In genomic region chr10:124007773-124008145, GRCh38 we compare ENCODE assay signal across 26 cellular contexts.
"Had no signal": no experiment of that assay in that cellular context is flagged by ENCODE, and none has a peak within 500 bp of the region (broad histone marks: within the 10 kb centered on the region; RNA-seq: fewer than 3 reads in every experiment).

No MANE protein-coding gene starts in this region.

- H3K9me3 ChIP-seq: esophagus squamous epithelium, left lung, psoas muscle, testis, upper lobe of left lung had no signal

- H3K27me3 ChIP-seq: esophagus squamous epithelium, heart right ventricle, left lung, testis, upper lobe of left lung had no signal

- DNase-seq: activated CD4-positive, alpha-beta T cell treated with anti-CD3 and anti-CD28 coated beads, Interleukin-2, amount 10 ng/mL, durations not matched to agents 7 days and 5 days; activated CD8-positive, alpha-beta memory T cell treated with anti-CD3 and anti-CD28 coated beads, Interleukin-2, amount 10 ng/mL, durations not matched to agents 7 days and 5 days; activated CD8-positive, alpha-beta T cell treated with anti-CD3 and anti-CD28 coated beads for 36 hours; activated T-cell treated with anti-CD3 and anti-CD28 coated beads for 4 hours; aorta; central memory CD4-positive, alpha-beta T cell; effector memory CD4-positive, alpha-beta T cell; esophagus squamous epithelium; heart right ventricle; natural killer cell; right cardiac atrium; stimulated activated CD4-positive, alpha-beta T cell treated with anti-CD3 and anti-CD28 coated beads, Interleukin-2, amount 100 ng/mL, for 24 hours; stimulated activated naive CD8-positive, alpha-beta T cell treated with anti-CD3 and anti-CD28 coated beads, Interleukin-15, amount 100 ng/mL, for 72 hours; T-cell; testis; WERI-Rb-1 had no signal

- H3K27ac ChIP-seq: heart right ventricle, left lung, psoas muscle, skin epidermis, testis, upper lobe of left lung, WERI-Rb-1 had no signal

- H3K36me3 ChIP-seq: WERI-Rb-1 had no signal

- H3K4me1 Mint-ChIP-seq: activated CD8-positive, alpha-beta memory T cell treated with anti-CD3 and anti-CD28 coated beads, Interleukin-2, amount 10 ng/mL, durations not matched to agents 7 days and 5 days; natural killer cell; stimulated activated effector memory CD8-positive, alpha-beta T cell treated with anti-CD3 and anti-CD28 coated beads, Interleukin-12 subunit alpha, Interleukin-12 subunit beta, amount 100 ng/mL, for 72 hours; stimulated activated naive CD8-positive, alpha-beta T cell treated with anti-CD3 and anti-CD28 coated beads, Interleukin-15, amount 100 ng/mL, for 72 hours; T-cell had no signal

- H3K36me3 Mint-ChIP-seq: activated CD8-positive, alpha-beta memory T cell treated with anti-CD3 and anti-CD28 coated beads, Interleukin-2, amount 10 ng/mL, durations not matched to agents 7 days and 5 days; activated naive CD4-positive, alpha-beta T cell treated with anti-CD3 and anti-CD28 coated beads, Interleukin-2, amount 50 U/mL, for 72 hours; natural killer cell; stimulated activated effector memory CD8-positive, alpha-beta T cell treated with anti-CD3 and anti-CD28 coated beads, Interleukin-12 subunit alpha, Interleukin-12 subunit beta, amount 100 ng/mL, for 72 hours; T-cell had no signal

- H3K4me1 ChIP-seq: left lung, psoas muscle, upper lobe of left lung had no signal

- H3K4me3 Mint-ChIP-seq: activated CD4-positive, alpha-beta T cell treated with anti-CD3 and anti-CD28 coated beads, Interleukin-2, amount 10 ng/mL, durations not matched to agents 7 days and 5 days; activated CD8-positive, alpha-beta memory T cell treated with anti-CD3 and anti-CD28 coated beads, Interleukin-2, amount 10 ng/mL, durations not matched to agents 7 days and 5 days; activated CD8-positive, alpha-beta T cell treated with anti-CD3 and anti-CD28 coated beads for 36 hours; activated T-helper 1 cell treated with anti-CD3 and anti-CD28 coated beads, Interleukin-12 subunit alpha, Interleukin-12 subunit beta, Interleukin-2, Interleukin-4 antibody, amounts not matched to agents 30 ng/mL and 10 ng/mL and 1 ng/mL, durations not matched to agents 14 hours and 24 hours and 36 hours; brain; natural killer cell; stimulated activated effector memory CD8-positive, alpha-beta T cell treated with anti-CD3 and anti-CD28 coated beads, Interleukin-12 subunit alpha, Interleukin-12 subunit beta, amount 100 ng/mL, for 72 hours; stimulated activated naive CD8-positive, alpha-beta T cell treated with anti-CD3 and anti-CD28 coated beads, Interleukin-15, amount 100 ng/mL, for 72 hours; T-cell; T-helper 2 cell treated with Interferon-gamma antibody and Interleukin-4, amounts not matched to agents 5 μg/mL and 100 μg/mL, for 36 hours had no signal

- H3K4me3 ChIP-seq: esophagus squamous epithelium, heart right ventricle, left lung, lung, psoas muscle, skin epidermis, testis, upper lobe of left lung had no signal

- H3K27me3 Mint-ChIP-seq: activated CD4-positive, alpha-beta T cell treated with anti-CD3 and anti-CD28 coated beads, Interleukin-2, amount 10 ng/mL, durations not matched to agents 7 days and 5 days; activated CD8-positive, alpha-beta memory T cell treated with anti-CD3 and anti-CD28 coated beads, Interleukin-2, amount 10 ng/mL, durations not matched to agents 7 days and 5 days; activated CD8-positive, alpha-beta T cell treated with anti-CD3 and anti-CD28 coated beads for 36 hours; T-cell had no signal

- ATAC-seq: activated CD8-positive, alpha-beta memory T cell treated with anti-CD3 and anti-CD28 coated beads, Interleukin-2, amount 10 ng/mL, durations not matched to agents 7 days and 5 days; activated CD8-positive, alpha-beta T cell treated with anti-CD3 and anti-CD28 coated beads for 36 hours; activated naive CD4-positive, alpha-beta T cell treated with anti-CD3 and anti-CD28 coated beads, Interleukin-2, amount 50 U/mL, for 72 hours; heart right ventricle; left lung; natural killer cell; psoas muscle; right cardiac atrium; stimulated activated effector memory CD8-positive, alpha-beta T cell treated with anti-CD3 and anti-CD28 coated beads, Interleukin-12 subunit alpha, Interleukin-12 subunit beta, amount 100 ng/mL, for 72 hours; stimulated activated naive CD8-positive, alpha-beta T cell treated with anti-CD3 and anti-CD28 coated beads, Interleukin-15, amount 100 ng/mL, for 72 hours; T-cell had no signal

- H3K27ac Mint-ChIP-seq: activated CD4-positive, alpha-beta T cell treated with anti-CD3 and anti-CD28 coated beads, Interleukin-2, amount 10 ng/mL, durations not matched to agents 7 days and 5 days; activated CD8-positive, alpha-beta memory T cell treated with anti-CD3 and anti-CD28 coated beads, Interleukin-2, amount 10 ng/mL, durations not matched to agents 7 days and 5 days; activated CD8-positive, alpha-beta T cell treated with anti-CD3 and anti-CD28 coated beads for 36 hours; activated naive CD4-positive, alpha-beta T cell treated with anti-CD3 and anti-CD28 coated beads, Interleukin-2, amount 50 U/mL, for 72 hours; activated T-helper 1 cell treated with anti-CD3 and anti-CD28 coated beads, Interleukin-12 subunit alpha, Interleukin-12 subunit beta, Interleukin-2, Interleukin-4 antibody, amounts not matched to agents 30 ng/mL and 10 ng/mL and 1 ng/mL, durations not matched to agents 14 hours and 24 hours and 36 hours; natural killer cell; stimulated activated effector memory CD8-positive, alpha-beta T cell treated with anti-CD3 and anti-CD28 coated beads, Interleukin-12 subunit alpha, Interleukin-12 subunit beta, amount 100 ng/mL, for 72 hours; stimulated activated naive CD8-positive, alpha-beta T cell treated with anti-CD3 and anti-CD28 coated beads, Interleukin-15, amount 100 ng/mL, for 72 hours; T-cell; T-helper 2 cell treated with Interferon-gamma antibody and Interleukin-4, amounts not matched to agents 5 μg/mL and 100 μg/mL, for 36 hours had no signal

- H3K9me3 Mint-ChIP-seq: activated CD4-positive, alpha-beta T cell treated with anti-CD3 and anti-CD28 coated beads, Interleukin-2, amount 10 ng/mL, durations not matched to agents 7 days and 5 days; activated CD8-positive, alpha-beta T cell treated with anti-CD3 and anti-CD28 coated beads for 36 hours; activated T-helper 1 cell treated with anti-CD3 and anti-CD28 coated beads, Interleukin-12 subunit alpha, Interleukin-12 subunit beta, Interleukin-2, Interleukin-4 antibody, amounts not matched to agents 30 ng/mL and 10 ng/mL and 1 ng/mL, durations not matched to agents 14 hours and 24 hours and 36 hours; brain; natural killer cell; stimulated activated effector memory CD8-positive, alpha-beta T cell treated with anti-CD3 and anti-CD28 coated beads, Interleukin-12 subunit alpha, Interleukin-12 subunit beta, amount 100 ng/mL, for 72 hours; T-helper 2 cell treated with Interferon-gamma antibody and Interleukin-4, amounts not matched to agents 5 μg/mL and 100 μg/mL, for 36 hours had no signal
